In genomic region chr1:244449936-244450508, GRCh38 we compare ENCODE assay signal across 8 cellular contexts. TPM values are rescaled to one million over a fixed set of nuclear protein-coding genes. Genes with fewer than 3 reads are reported as not detected.
DNase-seq lines count a peak whose midpoint lies in the region; ATAC-seq, FAIRE-seq and TF ChIP-seq lines count a peak whose summit lies in the region.

No MANE protein-coding gene starts in this region.

- H3K4me3 ChIP-seq in OCI-LY3 (ENCODE audit: low read length) = peak overlapping the region; percentile 85
- peak overlapping the region; percentile 92 to 96 (median 94) for H3K4me3 ChIP-seq in endothelial cell of umbilical vein (replicated peaks in 1 of 3; ENCODE audit: insufficient read depth in 1 of 3, low read depth in 1 of 3, low read length in 3 of 3)
- peak overlapping the region; percentile 82 to 88 for H3K4me3 ChIP-seq in prostate gland

- CTCF ChIA-PET in endothelial cell of umbilical vein (lab: Charles Lee) = interaction anchor here (0.7 to 2.9 kb wide), 3 partner anchors 9 to 150 kb away, joined by 3 to 11 read pairs (median 3); no protein-coding TSS in a partner anchor

- intact Hi-C loops in endothelial cell of umbilical vein (cut with micrococcal nuclease) (loop anchor here (5.0 to 10.0 kb wide), 8 partner anchors 285 to 1105 kb away; partner anchors contain the start of gene COX20), prostate gland (cut with DNase I) (loop anchor here (10.0 kb wide), 3 partner anchors 145 to 605 kb away; no protein-coding TSS in a partner anchor)

- ATAC-seq in HG02798 (IDR thresholded peaks at IDR 0.05; ENCODE audit: poor library complexity, unreplicated experiment) (no peak), HG02759 (IDR thresholded peaks at IDR 0.05; ENCODE audit: unreplicated experiment) (no peak)

- H2AFZ ChIP-seq in OCI-LY3 (ENCODE audit: low read depth, low read length) (no peak overlapping the region), endothelial cell of umbilical vein (ENCODE audit: low read depth, low read length) (no peak overlapping the region)

- no peak for TF ChIP-seq CTCF in OCI-LY3 (IDR thresholded peaks at IDR 0.05; ENCODE audit: low read depth, low read length)
- TF ChIP-seq CTCF in endothelial cell of umbilical vein (IDR thresholded peaks at IDR 0.05; ENCODE audit: extremely low read depth in 1 of 2, insufficient read depth in 1 of 2, low read depth in 1 of 2, low read length in 2 of 2) = no peak
- TF ChIP-seq CTCF in prostate gland (IDR thresholded peaks at IDR 0.05) = no peak

- DNase-seq in ELF-1 (ENCODE audit: low read depth, low spot score) = peak; percentile 19
- DNase-seq in endothelial cell of umbilical vein (ENCODE audit: low read depth, low spot score) = peak; percentile 49
- no peak for DNase-seq in prostate gland (ENCODE audit: low spot score)
- no peak for DNase-seq in activated CD4-positive, CD25-positive, alpha-beta regulatory T cell treated with anti-CD3 and anti-CD28 coated beads, Interleukin-2, amount 50 U/mL, for 72 hours
- DNase-seq in occipital lobe (lab: John Stamatoyannopoulos, UW) = no peak

- FAIRE-seq in endothelial cell of umbilical vein (lab: Jason Lieb, UNC) = no peak

- no peaks in the 10 kb centered on the region for H3K9me1 ChIP-seq in endothelial cell of umbilical vein (replicated peaks; ENCODE audit: control insufficient read depth, extremely low read depth, insufficient read depth, low read length)

- H4K20me1 ChIP-seq in OCI-LY3 (ENCODE audit: insufficient read depth, low read length) = peaks cover 31% of the 10 kb centered on the region
- no peaks in the 10 kb centered on the region for H4K20me1 ChIP-seq in endothelial cell of umbilical vein (replicated peaks; ENCODE audit: control insufficient read depth, extremely low read depth, insufficient read depth, low read length)

- H3K79me2 ChIP-seq in OCI-LY3 (ENCODE audit: low read length) (peaks cover 66% of the 10 kb centered on the region), endothelial cell of umbilical vein (ENCODE audit: control insufficient read depth, insufficient read depth, low read length) (peaks cover 66% of the 10 kb centered on the region)

- H3K4me2 ChIP-seq in OCI-LY3 (ENCODE audit: low read length) (peak overlapping the region; percentile 86), endothelial cell of umbilical vein (ENCODE audit: insufficient read depth, low read length) (peak overlapping the region; percentile 95)

- H3K4me1 ChIP-seq in OCI-LY3 (ENCODE audit: low read length) = peaks cover 22% of the 10 kb centered on the region
- peaks cover 60% of the 10 kb centered on the region for H3K4me1 ChIP-seq in endothelial cell of umbilical vein (ENCODE audit: control insufficient read depth, extremely low read depth, insufficient read depth, low read length)
- H3K4me1 ChIP-seq in prostate gland (replicated peaks) = no peaks in the 10 kb centered on the region

- WGBS in prostate gland = 68% methylated on average over 8 of the region's 8 CpGs

- no TSS peak for BruUV-seq in endothelial cell of umbilical vein (replicated peaks; lab: Mats Ljungman, UMichigan)

- H3K9ac ChIP-seq in OCI-LY3 (ENCODE audit: low read length) (peak overlapping the region; percentile 93), endothelial cell of umbilical vein (replicated peaks; ENCODE audit: extremely low read depth, insufficient read depth, low read length) (peak overlapping the region; percentile 95)

- peaks cover 34% of the 10 kb centered on the region for H3K36me3 ChIP-seq in OCI-LY3 (replicated peaks; ENCODE audit: low read depth, low read length)
- no peaks in the 10 kb centered on the region for H3K36me3 ChIP-seq in endothelial cell of umbilical vein (ENCODE audit: control insufficient read depth in 2 of 2, extremely low read depth in 1 of 2, insufficient read depth in 2 of 2, low read length in 2 of 2)
- H3K36me3 ChIP-seq in prostate gland = no peaks in the 10 kb centered on the region

- POLR2A ChIA-PET in endothelial cell of umbilical vein (lab: Charles Lee) = no interaction called here

- no peaks in the 10 kb centered on the region for H3K27me3 ChIP-seq in OCI-LY3 (ENCODE audit: low read depth, low read length)
- H3K27me3 ChIP-seq in endothelial cell of umbilical vein (ENCODE audit: control insufficient read depth in 2 of 2, insufficient read depth in 2 of 2, low read length in 2 of 2) = no peaks in the 10 kb centered on the region
- no peaks in the 10 kb centered on the region for H3K27me3 ChIP-seq in prostate gland (replicated peaks; ENCODE audit: insufficient read depth)

- TF ChIP-seq POLR2A in endothelial cell of umbilical vein (IDR thresholded peaks at IDR 0.05; ENCODE audit: low read depth, low read length) (no peak), prostate gland (IDR thresholded peaks at IDR 0.05) (no peak)

- H3K27ac ChIP-seq in OCI-LY3 (ENCODE audit: low read length) (no peak overlapping the region), endothelial cell of umbilical vein (ENCODE audit: insufficient read depth, low read depth, low read length) (peak overlapping the region; percentile 77), prostate gland (peak overlapping the region; percentile 94 to 97)

- dilution Hi-C loops in endothelial cell of umbilical vein (cut with MboI; ENCODE audit: extremely low pct_ligation_motif_present, low sequenced_read_pairs) = no loop called here

- H3K9me3 ChIP-seq in OCI-LY3 (ENCODE audit: insufficient read depth, low read length) (no peaks in the 10 kb centered on the region), endothelial cell of umbilical vein (replicated peaks; ENCODE audit: control insufficient read depth, insufficient read depth, low read length) (no peaks in the 10 kb centered on the region), prostate gland (no peaks in the 10 kb centered on the region)

TF ChIP-seq in endothelial cell of umbilical vein, 7 proteins besides CTCF, POLR2A, EP300 and RAD21:
- TF ChIP-seq, protein P1, sequence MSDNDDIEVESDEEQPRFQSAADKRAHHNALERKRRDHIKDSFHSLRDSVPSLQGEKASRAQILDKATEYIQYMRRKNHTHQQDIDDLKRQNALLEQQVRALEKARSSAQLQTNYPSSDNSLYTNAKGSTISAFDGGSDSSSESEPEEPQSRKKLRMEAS (IDR thresholded peaks at IDR 0.05; ENCODE audit: insufficient read depth, insufficient read length) = no peak
- TF ChIP-seq EZH2 (IDR thresholded peaks at IDR 0.05; ENCODE audit: borderline replicate concordance, low read depth, low read length, severe bottlenecking) = no peak
- no peak for TF ChIP-seq JUN (IDR thresholded peaks at IDR 0.05; ENCODE audit: borderline replicate concordance, insufficient read depth, insufficient read length, low read depth)
- TF ChIP-seq POLR2AphosphoS5 (IDR thresholded peaks at IDR 0.05; ENCODE audit: insufficient read depth, low read depth, low read length) = no peak
- no peak for TF ChIP-seq FOS (IDR thresholded peaks at IDR 0.05; ENCODE audit: borderline replicate concordance, insufficient read depth, low read length)
- TF ChIP-seq MYC (IDR thresholded peaks at IDR 0.05; ENCODE audit: low read depth, low read length) = no peak
- TF ChIP-seq GATA2 (IDR thresholded peaks at IDR 0.05; ENCODE audit: insufficient read depth, insufficient read length, low read depth, low read length) = no peak

RNA-seq across cellular contexts. Expression of gene ADSS2, which starts 1.7 kb away (rescaled TPM):
- total RNA-seq in endothelial cell of umbilical vein = 82.8 and 90.6 TPM in 2 replicates
- 24.9 and 35.5 TPM in 2 replicates for polyA plus RNA-seq in endothelial cell of umbilical vein
- polyA plus RNA-seq in endothelial cell of umbilical vein (2011; cell fraction: cytosol; rRNA removed) = 47.5 and 49.3 TPM in 2 replicates
- 52.7 and 75.7 TPM in 2 replicates for polyA plus RNA-seq in endothelial cell of umbilical vein (2011; cell fraction: nucleus; rRNA removed)
- polyA plus RNA-seq in endothelial cell of umbilical vein (2012) = 81.7 and 91.2 TPM in 2 replicates
- polyA minus RNA-seq in endothelial cell of umbilical vein = 30.1 and 32.2 TPM in 2 replicates
- 26.4 TPM for polyA minus RNA-seq in endothelial cell of umbilical vein (2011; cell fraction: cytosol; rRNA and poly(A)+ RNA removed)
- 54.7 and 75.4 TPM in 2 replicates for polyA minus RNA-seq in endothelial cell of umbilical vein (2011; cell fraction: nucleus; rRNA and poly(A)+ RNA removed)
- total RNA-seq in prostate gland = 10 to 100 TPM; 42.5 to 43.2 TPM
- total RNA-seq in occipital lobe = 69.7 TPM

RNA-seq across cellular contexts. Expression of gene CATSPERE, which starts 11.1 kb away (rescaled TPM):
- total RNA-seq in endothelial cell of umbilical vein (0.72 and 1.9 TPM in 2 replicates), prostate gland (1 to 10 TPM in 1 of 2 donors, under 1 TPM in 1; 0.32 to 3.9 TPM), occipital lobe (2.0 TPM)
- 0.41 and 0.61 TPM in 2 replicates for polyA plus RNA-seq in endothelial cell of umbilical vein
- 0.27 and 0.30 TPM in 2 replicates for polyA plus RNA-seq in endothelial cell of umbilical vein (2011; cell fraction: cytosol; rRNA removed)
- polyA plus RNA-seq in endothelial cell of umbilical vein (2011; cell fraction: nucleus; rRNA removed) = 5.3 and 7.0 TPM in 2 replicates
- polyA plus RNA-seq in endothelial cell of umbilical vein (2012) = 0.30 and 0.58 TPM in 2 replicates
- 3.6 and 3.8 TPM in 2 replicates for polyA minus RNA-seq in endothelial cell of umbilical vein
- 0.31 TPM for polyA minus RNA-seq in endothelial cell of umbilical vein (2011; cell fraction: cytosol; rRNA and poly(A)+ RNA removed)
- 6.0 and 9.2 TPM in 2 replicates for polyA minus RNA-seq in endothelial cell of umbilical vein (2011; cell fraction: nucleus; rRNA and poly(A)+ RNA removed)

Comparison
In these comparisons a context has a peak if more than half of its experiments do, and no peak if none do; other contexts are left out.
1. DNase-seq: peak in ELF-1 (single experiment) and endothelial cell of umbilical vein (single experiment); none in prostate gland (single experiment), activated CD4-positive, CD25-positive, alpha-beta regulatory T cell treated with anti-CD3 and anti-CD28 coated beads, Interleukin-2, amount 50 U/mL, for 72 hours (single experiment) and occipital lobe (single experiment).
2. Peak in every context shown above with its lines, with median percentiles within 50 percentile points of each other: H3K4me3 ChIP-seq.